Comparison of ENCODE assay signal across 22 cellular contexts in the genomic region with DNA sequence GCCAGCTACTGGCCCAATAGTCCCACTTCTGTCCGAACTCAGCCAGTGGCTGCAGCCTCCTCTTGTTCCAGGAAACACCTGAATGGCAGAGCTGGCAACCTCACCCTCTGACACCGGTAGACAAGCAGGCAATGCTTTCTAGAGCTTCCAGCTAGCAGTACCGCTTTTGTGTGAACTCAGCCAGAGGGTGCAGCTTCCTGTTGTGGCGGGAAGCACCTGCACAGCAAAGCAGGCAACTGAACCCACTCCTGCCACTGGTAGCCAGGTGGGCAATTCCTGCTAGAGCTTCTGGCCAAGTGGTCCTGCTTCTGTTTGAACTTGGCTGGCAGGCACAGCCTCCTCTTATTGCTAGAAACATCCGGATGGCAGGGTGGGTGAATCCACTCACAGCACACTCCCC. TPM values are rescaled to one million over a fixed set of nuclear protein-coding genes. Genes with fewer than 3 reads are reported as not detected.
DNase-seq lines count a peak whose midpoint lies in the region; ATAC-seq and TF ChIP-seq lines count a peak whose summit lies in the region.
"Had no signal": no experiment of that assay in that cellular context is flagged by ENCODE, and none has a peak within 500 bp of the region (broad histone marks: within the 10 kb centered on the region; RNA-seq: fewer than 3 reads in every experiment).

No MANE protein-coding gene starts in this region.

- H3K27me3 ChIP-seq in effector memory CD4-positive, alpha-beta T cell (replicated peaks; ENCODE audit: control insufficient read depth, insufficient read depth, low read length, poor library complexity, severe bottlenecking), result no peaks in the 10 kb centered on the region
- H3K27me3 ChIP-seq: esophagus muscularis mucosa had no signal

- H3K27ac Mint-ChIP-seq in IgD-negative memory B cell, result peak overlapping the region in 2 of 3 donors; percentile 71 to 73
- H3K27ac Mint-ChIP-seq: H9, nephron had no signal

- H3K4me3 ChIP-seq in mucosa of descending colon, result no peak overlapping the region
- no peak overlapping the region for H3K4me3 ChIP-seq in effector memory CD4-positive, alpha-beta T cell (ENCODE audit: insufficient read depth, low read depth, low read length, poor library complexity, severe bottlenecking)
- H3K4me3 ChIP-seq: esophagus muscularis mucosa had no signal

- H3K36me3 Mint-ChIP-seq in IgD-negative memory B cell, result peaks cover 1% of the 10 kb centered on the region

- DNase-seq in DMS153 (lab: John Stamatoyannopoulos, UW) (peak; percentile 70), NCI-H345 treated with DMSO at 0.1 percent for 48 hours (lab: John Stamatoyannopoulos, UW; ENCODE audit: unreplicated experiment) (peak; percentile 55), mucosa of descending colon (peak in 1 of 3 donors; percentile 37), NCI-H524 treated with DMSO at 0.1 percent for 48 hours (lab: John Stamatoyannopoulos, UW) (no peak), UCSD-AML1 (lab: John Stamatoyannopoulos, UW; ENCODE audit: unreplicated experiment) (no peak)
- no peak for DNase-seq in effector memory CD4-positive, alpha-beta T cell
- DNase-seq: activated CD4-positive, alpha-beta T cell treated with anti-CD3 and anti-CD28 coated beads for 4 hours; activated CD8-positive, alpha-beta memory T cell treated with anti-CD3 and anti-CD28 coated beads, Interleukin-2, amount 50 U/mL, for 48 hours; activated naive CD4-positive, alpha-beta T cell treated with Interleukin-2 at 50 U/mL for 16 hours; AML-193; aorta; GDM1; H9; mesenchymal stem cell; MV-4-11; stimulated activated CD4-positive, alpha-beta T cell treated with anti-CD3 and anti-CD28 coated beads, Interleukin-2, amount 100 ng/mL, for 24 hours had no signal

- H3K4me3 Mint-ChIP-seq in IgD-negative memory B cell, result peak overlapping the region in 1 of 4 donors; percentile 12
- H3K4me3 Mint-ChIP-seq: central memory CD8-positive, alpha-beta T cell; H9; nephron had no signal

- H3K4me1 ChIP-seq in mucosa of descending colon (ENCODE audit: low read depth), result no peaks in the 10 kb centered on the region
- no peaks in the 10 kb centered on the region for H3K4me1 ChIP-seq in effector memory CD4-positive, alpha-beta T cell (ENCODE audit: control insufficient read depth, insufficient read depth, low read length, poor library complexity, severe bottlenecking)
- H3K4me1 ChIP-seq: esophagus muscularis mucosa had no signal

- ATAC-seq in mucosa of descending colon, result peak; percentile 46
- no peak for ATAC-seq in HG03175 (IDR thresholded peaks at IDR 0.05; ENCODE audit: unreplicated experiment)

- no peak for TF ChIP-seq CTCF in mucosa of descending colon (IDR thresholded peaks at IDR 0.05)

- no peaks in the 10 kb centered on the region for H3K36me3 ChIP-seq in mucosa of descending colon (ENCODE audit: low read depth)
- H3K36me3 ChIP-seq in effector memory CD4-positive, alpha-beta T cell (ENCODE audit: control insufficient read depth, insufficient read depth, low read length), result no peaks in the 10 kb centered on the region
- H3K36me3 ChIP-seq: esophagus muscularis mucosa had no signal

- H3K27me3 Mint-ChIP-seq in IgD-negative memory B cell, result no peaks in the 10 kb centered on the region
- H3K27me3 Mint-ChIP-seq: central memory CD8-positive, alpha-beta T cell had no signal

- no peaks in the 10 kb centered on the region for H3K9me3 ChIP-seq in mucosa of descending colon
- no peaks in the 10 kb centered on the region for H3K9me3 ChIP-seq in effector memory CD4-positive, alpha-beta T cell (ENCODE audit: control insufficient read depth, low read length)
- H3K9me3 ChIP-seq: esophagus muscularis mucosa had no signal

- H3K27ac ChIP-seq in effector memory CD4-positive, alpha-beta T cell (ENCODE audit: insufficient read depth, low read length, poor library complexity, severe bottlenecking), result no peak overlapping the region
- H3K27ac ChIP-seq: esophagus muscularis mucosa had no signal

- peaks cover 11 to 14% (median 12%) of the 10 kb centered on the region in 3 donors for H3K9me3 Mint-ChIP-seq in IgD-negative memory B cell

- intact Hi-C loops in mucosa of descending colon (cut with DNase I, micrococcal nuclease), result no loop called here

- peaks cover 0 to 3% (median 2%) of the 10 kb centered on the region in 3 donors for H3K4me1 Mint-ChIP-seq in IgD-negative memory B cell
- H3K4me1 Mint-ChIP-seq: central memory CD8-positive, alpha-beta T cell; nephron had no signal

RNA-seq across cellular contexts. Expression of a gene that starts 40.1 kb away (rescaled TPM):
- not detected for polyA plus RNA-seq in IgD-negative memory B cell
- total RNA-seq in mucosa of descending colon, result not detected
- total RNA-seq: aorta, esophagus muscularis mucosa, H9, urinary bladder had no signal
- polyA plus RNA-seq: urinary bladder had no signal

Comparison
In these comparisons a context has a peak if more than half of its experiments do, and no peak if none do; other contexts are left out.
1. DNase-seq: peak in DMS153 (single experiment) and NCI-H345 treated with DMSO at 0.1 percent for 48 hours (single experiment); none in NCI-H524 treated with DMSO at 0.1 percent for 48 hours (single experiment), effector memory CD4-positive, alpha-beta T cell (0 of 3) and UCSD-AML1 (single experiment).